10 cellular contexts compared by ENCODE assay signal in genomic region chr6:11535801-11536230, GRCh38. TPM values are rescaled to one million over a fixed set of nuclear protein-coding genes. Genes with fewer than 3 reads are reported as not detected.
DNase-seq lines count a peak whose midpoint lies in the region; ATAC-seq and TF ChIP-seq lines count a peak whose summit lies in the region.
"Had no signal": no experiment of that assay in that cellular context is flagged by ENCODE, and none has a peak within 500 bp of the region (broad histone marks: within the 10 kb centered on the region; RNA-seq: fewer than 3 reads in every experiment).

No MANE protein-coding gene starts in this region.

- H3K9ac ChIP-seq in smooth muscle cell (ENCODE audit: low read depth): no peak overlapping the region

- H3K9me3 ChIP-seq in esophagus muscularis mucosa (no peaks in the 10 kb centered on the region), prostate gland (no peaks in the 10 kb centered on the region), smooth muscle cell (replicated peaks; ENCODE audit: low read depth) (no peaks in the 10 kb centered on the region)

- intact Hi-C loops in esophagus muscularis mucosa (cut with DNase I) (loop anchor here (5.0 to 10.0 kb wide), 2 partner anchors 476 to 1131 kb away; partner anchors contain the start of gene HIVEP1), prostate gland (cut with DNase I) (no loop called here)

- peak overlapping the region in 2 of 3 donors; percentile 6 to 81 for H3K4me3 Mint-ChIP-seq in T-cell

- DNase-seq in A172 (ENCODE audit: low spot score): peak; percentile 56
- DNase-seq in HCEC 1CT: peak; percentile 23
- DNase-seq in T-cell: no peak
- peak; percentile 34 for DNase-seq in fibroblast of villous mesenchyme (ENCODE audit: low read depth)
- DNase-seq in NCI-H526 treated with DMSO at 0.1 percent for 48 hours (lab: John Stamatoyannopoulos, UW): no peak
- DNase-seq in esophagus muscularis mucosa (ENCODE audit: extremely low spot score): no peak
- no peak for DNase-seq in prostate gland (ENCODE audit: low spot score)
- DNase-seq in smooth muscle cell (lab: John Stamatoyannopoulos, UW; ENCODE audit: unreplicated experiment): no peak
- DNase-seq: NCI-H2081; stimulated activated CD4-positive, alpha-beta T cell treated with anti-CD3 and anti-CD28 coated beads, Interleukin-4, amount 100 ng/mL, for 24 hours had no signal

- peaks cover 8 to 11% of the 10 kb centered on the region in 2 donors for H3K27me3 Mint-ChIP-seq in T-cell

- H3K27me3 ChIP-seq in esophagus muscularis mucosa (no peaks in the 10 kb centered on the region), prostate gland (replicated peaks; ENCODE audit: insufficient read depth) (no peaks in the 10 kb centered on the region), smooth muscle cell (ENCODE audit: low read depth) (peaks cover 4% of the 10 kb centered on the region)

- ATAC-seq in T-cell (replicated peaks in 1 of 4): no peak

- WGBS in esophagus muscularis mucosa: 19% methylated on average over 2 of the region's 2 CpGs
- 9% methylated on average over 2 of the region's 2 CpGs for WGBS in prostate gland
- WGBS in smooth muscle cell (ENCODE audit: low lambda C conversion rate): 37% methylated on average over 2 of the region's 2 CpGs

- H3K27ac ChIP-seq in esophagus muscularis mucosa (replicated peaks in 1 of 4): no peak overlapping the region
- H3K27ac ChIP-seq in prostate gland: no peak overlapping the region
- no peak overlapping the region for H3K27ac ChIP-seq in smooth muscle cell (ENCODE audit: low read depth)

- no peak overlapping the region for H3K27ac Mint-ChIP-seq in T-cell

- H3K4me1 ChIP-seq in esophagus muscularis mucosa (peaks cover 5 to 27% (median 20%) of the 10 kb centered on the region in 4 donors), prostate gland (replicated peaks) (no peaks in the 10 kb centered on the region), smooth muscle cell (ENCODE audit: low read depth) (peaks cover 9% of the 10 kb centered on the region)

- no peak overlapping the region for H3K4me2 ChIP-seq in smooth muscle cell

- H3K36me3 ChIP-seq in esophagus muscularis mucosa (no peaks in the 10 kb centered on the region), prostate gland (no peaks in the 10 kb centered on the region), smooth muscle cell (ENCODE audit: low read depth) (no peaks in the 10 kb centered on the region)

- no peaks in the 10 kb centered on the region for H4K20me1 ChIP-seq in smooth muscle cell (ENCODE audit: low read depth)

- peaks cover 10% of the 10 kb centered on the region for H3F3A ChIP-seq in smooth muscle cell (ENCODE audit: low read depth)

- H3K79me2 ChIP-seq in smooth muscle cell (ENCODE audit: low read depth): no peaks in the 10 kb centered on the region

- no peak for TF ChIP-seq CTCF in fibroblast of villous mesenchyme (IDR thresholded peaks at IDR 0.05; ENCODE audit: insufficient read depth, low read depth, low read length)
- no peak for TF ChIP-seq CTCF in esophagus muscularis mucosa (IDR thresholded peaks at IDR 0.05)
- TF ChIP-seq CTCF in prostate gland (IDR thresholded peaks at IDR 0.05): no peak
- TF ChIP-seq CTCF in smooth muscle cell (IDR thresholded peaks at IDR 0.05; ENCODE audit: borderline replicate concordance, insufficient read depth, poor library complexity, severe bottlenecking): no peak

- CTCF ChIA-PET in T-cell (lab: Charles Lee): no interaction called here

- TF ChIP-seq EP300 in esophagus muscularis mucosa (IDR thresholded peaks at IDR 0.05): no peak

- H3K4me1 Mint-ChIP-seq in T-cell: peaks cover 12 to 22% (median 19%) of the 10 kb centered on the region in 3 donors

- H3K4me3 ChIP-seq in fibroblast of villous mesenchyme (ENCODE audit: low read depth, low read length) (no peak overlapping the region), esophagus muscularis mucosa (no peak overlapping the region), prostate gland (no peak overlapping the region), smooth muscle cell (no peak overlapping the region)

- H2AFZ ChIP-seq in smooth muscle cell (ENCODE audit: low read depth): no peak overlapping the region

- TF ChIP-seq POLR2A in esophagus muscularis mucosa (IDR thresholded peaks at IDR 0.05; ENCODE audit: low read depth): no peak
- no peak for TF ChIP-seq POLR2A in prostate gland (IDR thresholded peaks at IDR 0.05)

- no peaks in the 10 kb centered on the region for H3K9me3 Mint-ChIP-seq in T-cell

- POLR2A ChIA-PET in T-cell (lab: Charles Lee): no interaction called here

- no peaks in the 10 kb centered on the region for H3K36me3 Mint-ChIP-seq in T-cell

RNA-seq across cellular contexts. Expression of gene TMEM170B, which starts 1.7 kb away (rescaled TPM):
- total RNA-seq in A172 (2014; rRNA removed; shearing (Covaris generic)): 3.2 and 4.0 TPM in 2 replicates
- total RNA-seq in T-cell (1 to 10 TPM; 1.4 to 2.4 (median 1.9) TPM), fibroblast of villous mesenchyme (2.3 and 2.6 TPM in 2 replicates), esophagus muscularis mucosa (1 to 10 TPM; 5.4 to 8.6 (median 6.2) TPM), prostate gland (1 to 10 TPM; 2.7 to 5.7 TPM), smooth muscle cell (0.81 and 1.3 TPM in 2 replicates)
- polyA plus RNA-seq in smooth muscle cell: 0.40 and 0.50 TPM in 2 replicates

Comparison
In these comparisons a context has a peak if more than half of its experiments do, and no peak if none do; other contexts are left out.
1. DNase-seq: peak in A172 (single experiment), HCEC 1CT (single experiment) and fibroblast of villous mesenchyme (single experiment); none in T-cell (0 of 34), NCI-H526 treated with DMSO at 0.1 percent for 48 hours (single experiment), esophagus muscularis mucosa (single experiment), prostate gland (single experiment) and smooth muscle cell (single experiment).